Comparison of ENCODE assay signal across 29 cellular contexts in genomic region chr18:22585333-22585732, GRCh38.
"Had no signal": no experiment of that assay in that cellular context is flagged by ENCODE, and none has a peak within 500 bp of the region (broad histone marks: within the 10 kb centered on the region; RNA-seq: fewer than 3 reads in every experiment).

No MANE protein-coding gene starts in this region.

- H3K4me1 ChIP-seq: left lung, lower lobe of right lung, neural progenitor cell, prostate gland, sigmoid colon, spleen, tibial nerve, vagina had no signal

- H3K9ac ChIP-seq: neural progenitor cell had no signal

- ATAC-seq: left colon; left lung; lower lobe of right lung; natural killer cell; right cardiac atrium; stimulated activated effector memory CD8-positive, alpha-beta T cell treated with anti-CD3 and anti-CD28 coated beads, Interleukin-12 subunit alpha, Interleukin-12 subunit beta, amount 100 ng/mL, for 72 hours; stimulated activated naive CD8-positive, alpha-beta T cell treated with anti-CD3 and anti-CD28 coated beads, Interleukin-15, amount 100 ng/mL, for 72 hours had no signal

- H3K27ac ChIP-seq: left lung, lower lobe of right lung, neural progenitor cell, neutrophil, ovary, prostate gland, sigmoid colon, spleen, tibial nerve, upper lobe of left lung, vagina had no signal

- H3K4me3 ChIP-seq: left lung, lower lobe of right lung, neural progenitor cell, ovary, prostate gland, sigmoid colon, spleen, tibial nerve, upper lobe of left lung, vagina had no signal

- H3K4me2 ChIP-seq: neural progenitor cell had no signal

- DNase-seq: hippocampal formation; kidney; left colon; left lung; lower lobe of right lung; mammary epithelial cell; mesenchymal stem cell; naive B cell; natural killer cell; nephron progenitor cell; occipital lobe; ovary; posterior cingulate gyrus; retina; right cardiac atrium; sigmoid colon; spleen; stimulated activated CD4-positive, alpha-beta T cell treated with anti-CD3 and anti-CD28 coated beads, Interleukin-4, amount 100 ng/mL, for 24 hours; stimulated activated naive CD4-positive, alpha-beta T cell treated with Interleukin-2 at 50 U/mL for 16 hours; stimulated activated naive CD8-positive, alpha-beta T cell treated with anti-CD3 and anti-CD28 coated beads, Interleukin-15, amount 100 ng/mL, for 72 hours; substantia nigra; upper lobe of left lung had no signal

- H3K9me3 ChIP-seq: left lung, lower lobe of right lung, neutrophil, ovary, prostate gland, upper lobe of left lung, vagina had no signal

- H3K27me3 ChIP-seq: left lung, neural progenitor cell, neutrophil, ovary, sigmoid colon, tibial nerve, upper lobe of left lung, vagina had no signal

- FAIRE-seq: kidney, small intestine had no signal

- H3K36me3 ChIP-seq: left lung, lower lobe of right lung, neural progenitor cell, neutrophil, ovary, prostate gland, sigmoid colon, spleen, tibial nerve, upper lobe of left lung, vagina had no signal
